21 cellular contexts compared by ENCODE assay signal in genomic region chr3:185470323-185470722, GRCh38.
"Had no signal": no experiment of that assay in that cellular context is flagged by ENCODE, and none has a peak within 500 bp of the region (broad histone marks: within the 10 kb centered on the region; RNA-seq: fewer than 3 reads in every experiment).

No MANE protein-coding gene starts in this region.

- H3K4me3 ChIP-seq: body of pancreas, esophagus muscularis mucosa, smooth muscle cell, stomach, vagina had no signal

- H3K36me3 ChIP-seq: neutrophil had no signal

- H3K9me3 ChIP-seq: body of pancreas, esophagus muscularis mucosa, neutrophil, stomach, vagina had no signal

- H3K4me1 ChIP-seq: body of pancreas, esophagus muscularis mucosa, parathyroid adenoma, stomach, vagina had no signal

- H3K27ac ChIP-seq: body of pancreas, esophagus muscularis mucosa, neutrophil, parathyroid adenoma, stomach, vagina had no signal

- DNase-seq: activated B cell treated with CpG ODN at 0.5 μM for 24 hours; activated CD4-positive, alpha-beta memory T cell treated with anti-CD3 and anti-CD28 coated beads for 36 hours; activated CD4-positive, alpha-beta T cell treated with anti-CD3 and anti-CD28 coated beads for 4 hours; activated CD8-positive, alpha-beta memory T cell treated with anti-CD3 and anti-CD28 coated beads, Interleukin-2, amount 10 ng/mL, durations not matched to agents 7 days and 5 days; activated naive CD4-positive, alpha-beta T cell treated with Interleukin-2 at 50 U/mL for 16 hours; activated naive CD8-positive, alpha-beta T cell treated with anti-CD3 and anti-CD28 coated beads, Interleukin-2, amount 10 ng/mL, durations not matched to agents 7 days and 5 days; body of pancreas; caudate nucleus; immature natural killer cell; kidney glomerular epithelial cell; left ventricle myocardium superior; natural killer cell; stimulated activated CD4-positive, alpha-beta T cell treated with anti-CD3 and anti-CD28 coated beads, Interleukin-4, amount 100 ng/mL, for 1 hour; stomach; SW 1271; trophoblast cell had no signal

- H3K27me3 ChIP-seq: body of pancreas, esophagus muscularis mucosa, neutrophil, stomach, vagina had no signal
